ENCODE assay signal across 9 cellular contexts in genomic region chr10:124680675-124681074, GRCh38.
DNase-seq lines count a peak whose midpoint lies in the region; ATAC-seq and TF ChIP-seq lines count a peak whose summit lies in the region.
"Had no signal": no experiment of that assay in that cellular context is flagged by ENCODE, and none has a peak within 500 bp of the region (broad histone marks: within the 10 kb centered on the region; RNA-seq: fewer than 3 reads in every experiment).

No MANE protein-coding gene starts in this region.

- DNase-seq in LHCN-M2 (ENCODE audit: low read depth) (peak; percentile 41), colonic mucosa (peak; percentile 46), lung (ENCODE audit: low spot score) (peak; percentile 63), AML-193 (lab: John Stamatoyannopoulos, UW) (no peak), midbrain (lab: John Stamatoyannopoulos, UW) (no peak), GOT3 (lab: John Stamatoyannopoulos, UW) (no peak)
- DNase-seq: NCI-H1105 treated with DMSO at 0.1 percent for 48 hours had no signal

- TF ChIP-seq CTCF in colonic mucosa (IDR thresholded peaks at IDR 0.05) (no peak), lung (IDR thresholded peaks at IDR 0.05; ENCODE audit: control extremely low read depth, extremely low read depth) (no peak)

- intact Hi-C loops in colonic mucosa (cut with DNase I): no loop called here

- H3K4me3 ChIP-seq in colonic mucosa: no peak overlapping the region
- no peak overlapping the region for H3K4me3 ChIP-seq in lung
- H3K4me3 ChIP-seq: HAP-1 had no signal

- H3K9ac ChIP-seq in colonic mucosa (ENCODE audit: low read depth in 2 of 2, low read length in 2 of 2): no peak overlapping the region

- ATAC-seq in lung (ENCODE audit: insufficient read depth, low FRiP score): no peak

- peaks cover 9% of the 10 kb centered on the region for H3K36me3 ChIP-seq in colonic mucosa
- H3K36me3 ChIP-seq in lung (ENCODE audit: control insufficient read depth in 2 of 2, insufficient read depth in 2 of 2, low read length in 2 of 2): peaks cover 0 to 16% of the 10 kb centered on the region in 2 donors

- H3K4me1 ChIP-seq in colonic mucosa (no peaks in the 10 kb centered on the region), lung (ENCODE audit: control insufficient read depth in 2 of 2, insufficient read depth in 2 of 2, low read length in 2 of 2) (peaks cover 12 to 47% of the 10 kb centered on the region in 2 donors)

- no peaks in the 10 kb centered on the region for H3K27me3 ChIP-seq in colonic mucosa
- no peaks in the 10 kb centered on the region for H3K27me3 ChIP-seq in lung (ENCODE audit: control insufficient read depth, insufficient read depth)

- WGBS in lung, 2 donors: 46 to 61% methylated on average over 7 of the region's 7 CpGs

- H3K9me3 ChIP-seq in colonic mucosa (no peaks in the 10 kb centered on the region), lung (ENCODE audit: control insufficient read depth in 2 of 2, insufficient read depth in 1 of 2, low read length in 1 of 2) (no peaks in the 10 kb centered on the region)
- H3K9me3 ChIP-seq: HAP-1 had no signal

- H3K27ac ChIP-seq in colonic mucosa (no peak overlapping the region), lung (ENCODE audit: low read depth in 1 of 2, low read length in 1 of 2) (no peak overlapping the region), temporal lobe (ENCODE audit: low read depth, low read length) (peak overlapping the region; percentile 70)

Comparison
In these comparisons a context has a peak if more than half of its experiments do, and no peak if none do; other contexts are left out.
1. DNase-seq: peak in LHCN-M2 (single experiment), colonic mucosa (single experiment) and lung (single experiment); none in AML-193 (0 of 2), midbrain (single experiment) and GOT3 (single experiment).